Comparison of ENCODE assay signal across 8 cellular contexts in the genomic region with DNA sequence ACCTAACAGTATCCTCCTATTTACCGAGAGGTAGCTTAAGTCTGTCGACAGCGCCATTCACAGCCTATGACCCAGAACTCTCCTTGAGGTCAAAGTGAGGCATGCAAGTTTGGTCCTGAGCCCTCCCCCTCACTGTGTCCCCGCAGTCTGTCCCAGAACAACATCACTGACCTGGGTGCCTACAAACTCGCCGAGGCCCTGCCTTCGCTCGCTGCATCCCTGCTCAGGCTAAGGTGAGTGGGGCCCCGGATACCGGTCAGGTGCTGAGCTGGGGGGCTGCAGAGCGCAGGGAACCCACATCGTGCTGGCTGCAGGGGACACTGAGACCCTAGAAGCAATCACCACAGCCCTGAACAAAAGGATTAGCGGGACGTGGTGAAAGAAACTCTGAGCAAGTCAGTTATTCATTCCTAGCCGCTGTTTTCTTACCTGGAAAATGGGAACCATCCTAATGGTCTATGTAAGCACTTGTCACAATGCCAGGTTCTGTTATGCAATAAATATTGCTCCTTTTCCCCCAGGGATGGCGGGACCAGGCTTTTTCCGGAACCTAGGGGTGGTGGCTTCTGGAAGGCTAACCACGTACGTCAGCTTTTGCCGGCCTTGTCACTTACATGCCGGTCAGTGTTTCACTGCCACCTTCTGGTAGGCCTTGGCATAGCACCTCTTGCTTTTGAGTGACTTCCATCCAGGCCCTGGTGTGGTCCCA. TPM values are rescaled to one million over a fixed set of nuclear protein-coding genes. Genes with fewer than 3 reads are reported as not detected.
DNase-seq lines count a peak whose midpoint lies in the region; ATAC-seq and TF ChIP-seq lines count a peak whose summit lies in the region.

No MANE protein-coding gene starts in this region.

- H3K4me3 Mint-ChIP-seq in naive thymus-derived CD8-positive, alpha-beta T cell: no peak overlapping the region

- H3K27ac ChIP-seq in OCI-LY7 (ENCODE audit: low read depth, low read length, poor library complexity, severe bottlenecking): no peak overlapping the region

- H3K9me3 Mint-ChIP-seq in naive thymus-derived CD8-positive, alpha-beta T cell: no peaks in the 10 kb centered on the region

- peak; percentile 97 for TF ChIP-seq CTCF in GM10266 (IDR thresholded peaks at IDR 0.05; ENCODE audit: control insufficient read depth, insufficient read depth, low read depth, missing control alignments)
- peak; percentile 97 for TF ChIP-seq CTCF in OCI-LY7 (conservative IDR thresholded peaks at IDR 0.05; ENCODE audit: low read length)

- peaks cover 6% of the 10 kb centered on the region for H3K4me1 ChIP-seq in OCI-LY7 (ENCODE audit: insufficient read depth, low read length, poor library complexity, severe bottlenecking)

- peak overlapping the region in 1 of 10 donors; percentile 66 for H3K27ac Mint-ChIP-seq in naive thymus-derived CD8-positive, alpha-beta T cell

- no peaks in the 10 kb centered on the region for H4K20me1 ChIP-seq in OCI-LY7 (ENCODE audit: insufficient read depth, low read length)

- TF ChIP-seq EP300 in Ishikawa (IDR thresholded peaks at IDR 0.05; ENCODE audit: borderline replicate concordance): no peak

- intact Hi-C loops in OCI-LY7 (cut with micrococcal nuclease; ENCODE audit: unreplicated experiment): loop anchor here (1.0 to 5.0 kb wide), 5 partner anchors 41 to 398 kb away; a partner anchor contains a TSS

- no peak overlapping the region for H2AFZ ChIP-seq in OCI-LY7 (ENCODE audit: low read length)

- no TSS peak for BruUV-seq in OCI-LY7 (replicated peaks; lab: Mats Ljungman, UMichigan)

- H3K4me3 ChIP-seq in OCI-LY7 (ENCODE audit: low read depth, low read length, poor library complexity, severe bottlenecking): no peak overlapping the region

- ATAC-seq in naive thymus-derived CD8-positive, alpha-beta T cell: peak; percentile 61 to 80
- ATAC-seq in GM19463 (IDR thresholded peaks at IDR 0.05; ENCODE audit: unreplicated experiment): no peak

- POLR2A ChIA-PET in OCI-LY7 (lab: Charles Lee): interaction anchor here (0.6 to 1.4 kb wide), 6 partner anchors 31 to 1957 kb away, joined by 3 to 5 read pairs (median 4); no protein-coding TSS in a partner anchor
- POLR2A ChIA-PET in naive thymus-derived CD8-positive, alpha-beta T cell (lab: Charles Lee): interaction anchor here (1.1 kb wide), 1 partner anchor 40 kb away, joined by 3 read pairs; no protein-coding TSS in a partner anchor

- H3K79me2 ChIP-seq in OCI-LY7 (ENCODE audit: insufficient read depth, low read depth, low read length): no peaks in the 10 kb centered on the region

- H3K9me3 ChIP-seq in OCI-LY7 (ENCODE audit: low read length): no peaks in the 10 kb centered on the region

- peaks cover 0 to 22% (median 4%) of the 10 kb centered on the region in 4 donors for H3K4me1 Mint-ChIP-seq in naive thymus-derived CD8-positive, alpha-beta T cell

- H3K36me3 Mint-ChIP-seq in naive thymus-derived CD8-positive, alpha-beta T cell: peaks cover 0 to 3% (median 0%) of the 10 kb centered on the region in 3 donors

- no peaks in the 10 kb centered on the region for H3K9me2 ChIP-seq in OCI-LY7 (ENCODE audit: insufficient read depth, low read length)

- H3K4me2 ChIP-seq in OCI-LY7 (ENCODE audit: low read length): no peak overlapping the region

- peak; percentile 98 for TF ChIP-seq RAD21 in Ishikawa (IDR thresholded peaks at IDR 0.05; ENCODE audit: low read depth)

- H3K36me3 ChIP-seq in OCI-LY7 (ENCODE audit: insufficient read depth, low read length): peaks cover 89% of the 10 kb centered on the region

- H3K27me3 Mint-ChIP-seq in naive thymus-derived CD8-positive, alpha-beta T cell: peaks cover 0 to 3% (median 0%) of the 10 kb centered on the region in 5 donors

- CTCF ChIA-PET in OCI-LY7 (lab: Charles Lee; ENCODE audit: unreplicated experiment): interaction anchor here (0.7 to 1.7 kb wide), 2 partner anchors 40 to 174 kb away, joined by 4 to 11 read pairs; no protein-coding TSS in a partner anchor

- DNase-seq in GM10266 (ENCODE audit: extremely low spot score): peak; percentile 76
- peak; percentile 87 for DNase-seq in OCI-LY7 (ENCODE audit: low spot score)
- peak; percentile 74 for DNase-seq in activated T-cell treated with anti-CD3 and anti-CD28 coated beads for 4 hours
- peak; percentile 91 for DNase-seq in fibroblast of gingiva (ENCODE audit: low read depth)
- DNase-seq in naive thymus-derived CD8-positive, alpha-beta T cell: peak; percentile 48 to 81 (median 60)
- DNase-seq in stimulated activated CD8-positive, alpha-beta memory T cell treated with anti-CD3 and anti-CD28 coated beads, Interleukin-7, amount 100 ng/mL, for 48 hours (ENCODE audit: extremely low read depth in 1 of 2, low read depth in 1 of 2): peak; percentile 57 to 81

TF ChIP-seq in Ishikawa, 13 proteins besides CTCF, POLR2A, EP300 and RAD21:
- TF ChIP-seq TEAD4 (IDR thresholded peaks at IDR 0.05): 0 out of 2 replicates have a peak, but pooled peaks have one; percentile 16
- TF ChIP-seq YY1 (IDR thresholded peaks at IDR 0.05; ENCODE audit: low read depth): no peak

RNA-seq across cellular contexts. Expression of a gene that starts 23.8 kb away (rescaled TPM):
- total RNA-seq in OCI-LY7 (2014; rRNA removed; shearing (Covaris generic)): 12.7 and 17.6 TPM in 2 replicates
- 13.5 and 15.1 TPM in 2 replicates for total RNA-seq in OCI-LY7 (2022)
- total RNA-seq in naive thymus-derived CD8-positive, alpha-beta T cell: 10 to 100 TPM; 30.5 to 30.7 TPM
- polyA plus RNA-seq in naive thymus-derived CD8-positive, alpha-beta T cell: 10 to 100 TPM; 50.8 to 60.4 (median 51.9) TPM

RNA-seq across cellular contexts. Expression of a gene that starts 25.9 kb away (rescaled TPM):
- 26.2 and 31.1 TPM in 2 replicates for total RNA-seq in OCI-LY7 (2014; rRNA removed; shearing (Covaris generic))
- total RNA-seq in OCI-LY7 (2022): 50.9 and 52.0 TPM in 2 replicates
- 10 to 100 TPM; 24.8 to 28.8 TPM for total RNA-seq in naive thymus-derived CD8-positive, alpha-beta T cell
- 10 to 100 TPM in 2 of 3 donors, 1 to 10 TPM in 1; 8.5 to 19.4 (median 18.4) TPM for polyA plus RNA-seq in naive thymus-derived CD8-positive, alpha-beta T cell

RNA-seq across cellular contexts. Expression of a gene that starts 41.4 kb away (rescaled TPM):
- total RNA-seq in OCI-LY7 (2014; rRNA removed; shearing (Covaris generic)): 56.1 and 68.7 TPM in 2 replicates
- 101 and 124 TPM in 2 replicates for total RNA-seq in OCI-LY7 (2022)
- total RNA-seq in naive thymus-derived CD8-positive, alpha-beta T cell: 10 to 100 TPM; 18.2 to 18.8 TPM
- under 1 TPM; 0.07 to 0.80 (median 0.30) TPM for polyA plus RNA-seq in naive thymus-derived CD8-positive, alpha-beta T cell
